In the genomic region with DNA sequence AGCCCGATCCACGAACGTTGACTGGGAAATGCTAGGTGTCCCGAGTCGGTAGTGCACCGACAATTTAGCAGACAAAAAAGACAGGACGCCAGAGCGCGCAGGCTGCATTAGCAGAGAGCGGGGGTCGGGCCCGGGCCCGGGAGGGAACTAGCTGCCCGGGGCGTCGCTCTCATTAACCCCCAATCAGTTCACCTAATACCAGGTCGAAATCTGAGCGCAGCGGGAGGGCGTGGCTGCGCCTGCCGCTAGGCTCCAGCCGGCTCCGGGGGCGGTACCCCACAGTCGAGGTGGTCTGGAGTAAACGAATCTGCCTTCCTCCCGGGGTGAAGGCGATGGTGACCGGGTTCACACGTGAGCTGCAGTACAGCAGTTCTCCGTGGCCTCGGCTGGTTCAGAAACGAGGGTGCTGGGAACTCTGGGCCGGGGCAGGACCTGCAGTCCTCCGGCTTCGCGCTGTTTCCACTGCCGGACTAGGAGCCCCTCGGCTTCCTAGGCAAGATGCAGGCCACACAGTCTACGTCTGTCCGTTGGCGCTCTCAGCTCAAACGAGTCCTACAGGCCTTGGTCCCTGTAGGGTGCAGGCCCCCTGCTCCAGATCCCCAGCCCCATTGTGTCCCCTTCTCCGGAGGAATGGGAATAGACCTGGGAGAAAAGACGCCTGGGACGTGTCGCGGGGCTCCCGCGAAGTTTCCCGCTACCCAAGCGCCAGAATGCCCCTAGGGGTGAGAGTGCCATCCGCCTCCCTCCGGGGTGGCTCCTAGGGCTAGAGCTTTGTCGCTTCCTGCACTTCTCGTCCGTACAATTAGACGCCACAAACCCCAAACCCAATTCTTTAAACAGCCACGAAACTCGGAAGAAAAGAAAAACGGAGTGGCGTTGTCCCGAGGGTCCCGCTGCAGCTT, we compare ENCODE assay signal across 8 cellular contexts. TPM values are rescaled to one million over a fixed set of nuclear protein-coding genes. Genes with fewer than 3 reads are reported as not detected.
DNase-seq lines count a peak whose midpoint lies in the region; ATAC-seq and TF ChIP-seq lines count a peak whose summit lies in the region.
"Had no signal": no experiment of that assay in that cellular context is flagged by ENCODE, and none has a peak within 500 bp of the region (broad histone marks: within the 10 kb centered on the region; RNA-seq: fewer than 3 reads in every experiment).

No MANE protein-coding gene starts in this region.

- H4K20me1 ChIP-seq in osteoblast (ENCODE audit: insufficient read depth, low read length) = peaks cover 13% of the 10 kb centered on the region

- H3K4me2 ChIP-seq in osteoblast (ENCODE audit: insufficient read depth, low read length) = peak overlapping the region; percentile 81

- H2AFZ ChIP-seq in osteoblast (ENCODE audit: low read length) = no peak overlapping the region

- TF ChIP-seq CTCF in epithelial cell of proximal tubule (conservative IDR thresholded peaks at IDR 0.05; ENCODE audit: low read depth, low read length) (no peak), osteoblast (IDR thresholded peaks at IDR 0.05; ENCODE audit: extremely low read depth, low read depth, low read length) (no peak)

- no peaks in the 10 kb centered on the region for H3K79me2 ChIP-seq in osteoblast (ENCODE audit: insufficient read depth, low read length)

- peaks cover 21% of the 10 kb centered on the region for H3K4me1 ChIP-seq in osteoblast (ENCODE audit: insufficient read depth, low read length)
- peaks cover 4% of the 10 kb centered on the region for H3K4me1 ChIP-seq in urinary bladder (ENCODE audit: insufficient read depth)

- no peaks in the 10 kb centered on the region for H3K36me3 ChIP-seq in osteoblast (ENCODE audit: insufficient read depth, low read length)
- H3K36me3 ChIP-seq in urinary bladder (ENCODE audit: insufficient read depth) = no peaks in the 10 kb centered on the region

- no peaks in the 10 kb centered on the region for H3K9me3 ChIP-seq in osteoblast (ENCODE audit: low read depth, low read length)

- H3K27me3 ChIP-seq in osteoblast (ENCODE audit: insufficient read depth, low read length) = peaks cover 97% of the 10 kb centered on the region

- DNase-seq in NCI-H2171 (lab: John Stamatoyannopoulos, UW) (peak; percentile 36), epithelial cell of proximal tubule (ENCODE audit: low read depth) (no peak), osteoblast (ENCODE audit: insufficient read length, low spot score, missing footprints) (peak; percentile 83)
- DNase-seq in activated CD8-positive, alpha-beta memory T cell treated with anti-CD3 and anti-CD28 coated beads for 1 hour (ENCODE audit: extremely low read depth in 1 of 2, low read depth in 1 of 2) = peak; percentile 39 to 47

- H3K4me3 ChIP-seq in epithelial cell of proximal tubule (ENCODE audit: low read depth, low read length) (peak overlapping the region; percentile 50), osteoblast (ENCODE audit: insufficient read depth, low read length) (peak overlapping the region; percentile 66), urinary bladder (ENCODE audit: low read depth, low read length) (peak overlapping the region; percentile 58)

- H3K27ac ChIP-seq in osteoblast (ENCODE audit: low read depth, low read length) (no peak overlapping the region), urinary bladder (ENCODE audit: low read depth) (no peak overlapping the region)
- H3K27ac ChIP-seq: foreskin keratinocyte had no signal

- 2% methylated on average over 65 of the region's 65 CpGs for WGBS in urinary bladder

- TF ChIP-seq POLR2A in GM18526 (IDR thresholded peaks at IDR 0.05; ENCODE audit: extremely low read depth, insufficient read length) = peak; percentile 47

- peak; percentile 19 for ATAC-seq in HG02840 (IDR thresholded peaks at IDR 0.05; ENCODE audit: low FRiP score, unreplicated experiment)

RNA-seq across cellular contexts. Expression of gene GFI1, which starts 2.0 kb away (rescaled TPM):
- total RNA-seq in epithelial cell of proximal tubule (0.12 and 0.14 TPM in 2 replicates), osteoblast (under 0.01 TPM in 1 of 2 replicates, not detected in the other), urinary bladder (0.63 TPM)
- polyA plus RNA-seq in urinary bladder = 0.60 TPM
